Comparison of ENCODE assay signal across 15 cellular contexts in genomic region chrX:31057691-31058090, GRCh38. TPM values are rescaled to one million over a fixed set of nuclear protein-coding genes. Genes with fewer than 3 reads are reported as not detected.
DNase-seq lines count a peak whose midpoint lies in the region; ATAC-seq and TF ChIP-seq lines count a peak whose summit lies in the region.
"Had no signal": no experiment of that assay in that cellular context is flagged by ENCODE, and none has a peak within 500 bp of the region (broad histone marks: within the 10 kb centered on the region; RNA-seq: fewer than 3 reads in every experiment).

No MANE protein-coding gene starts in this region.

- WGBS in adrenal gland, 4 donors = 67 to 87% (median 78%) methylated on average over 4 of the region's 4 CpGs

- H3K79me2 ChIP-seq in PC-3 (ENCODE audit: low read length) = no peaks in the 10 kb centered on the region

- POLR2A ChIA-PET in PC-3 (lab: Charles Lee; ENCODE audit: unreplicated experiment) = no interaction called here

- peaks cover 4% of the 10 kb centered on the region for H3K27me3 ChIP-seq in adrenal gland
- H3K27me3 ChIP-seq in PC-3 (ENCODE audit: low read length) = no peaks in the 10 kb centered on the region

- no peak overlapping the region for H3K4me2 ChIP-seq in PC-3 (ENCODE audit: low read length)
- H3K4me2 ChIP-seq: A549; BLaER1 treated with 17β-estradiol and CSF1 and Interleukin-3, amounts not matched to agents 10 nM and 100 nM; GM23338 had no signal

- no peak for TF ChIP-seq POLR2A in adrenal gland (IDR thresholded peaks at IDR 0.05)

- H3K9me3 ChIP-seq in adrenal gland (replicated peaks in 1 of 3) (no peaks in the 10 kb centered on the region), PC-3 (ENCODE audit: low read length) (no peaks in the 10 kb centered on the region)
- H3K9me3 ChIP-seq: A549 had no signal

- no TSS peak for BruUV-seq in PC-3 (replicated peaks; lab: Mats Ljungman, UMichigan)

- H3K4me3 ChIP-seq in adrenal gland (no peak overlapping the region), PC-3 (ENCODE audit: low read length) (no peak overlapping the region)
- H3K4me3 ChIP-seq: A549; BLaER1 treated with 17β-estradiol and CSF1 and Interleukin-3, amounts not matched to agents 10 nM and 100 nM; GM12878; GM23338 had no signal

- H3F3A ChIP-seq in PC-3 (ENCODE audit: low read length, unreplicated experiment) = no peaks in the 10 kb centered on the region

- peak; percentile 91 for ATAC-seq in stimulated activated naive CD8-positive, alpha-beta T cell treated with anti-CD3 and anti-CD28 coated beads, Interleukin-15, amount 100 ng/mL, for 72 hours
- ATAC-seq in PC-3 = no peak
- ATAC-seq: A549, GM23338 had no signal

- TF ChIP-seq CTCF in adrenal gland (IDR thresholded peaks at IDR 0.05) = no peak
- no peak for TF ChIP-seq CTCF in PC-3 (conservative IDR thresholded peaks at IDR 0.05; ENCODE audit: low read depth, low read length)

- no peaks in the 10 kb centered on the region for H3K36me3 Mint-ChIP-seq in activated CD4-positive, alpha-beta T cell treated with anti-CD3 and anti-CD28 coated beads, Interleukin-2, amount 10 ng/mL, durations not matched to agents 24 days and 14 days (ENCODE audit: low read depth)
- H3K36me3 Mint-ChIP-seq in activated T-helper 1 cell treated with anti-CD3 and anti-CD28 coated beads, Interleukin-12 subunit alpha, Interleukin-12 subunit beta, Interleukin-2, Interleukin-4 antibody, amounts not matched to agents 30 ng/mL and 10 ng/mL and 1 ng/mL, durations not matched to agents 14 hours and 24 hours and 36 hours (ENCODE audit: low read depth) = peaks cover 3% of the 10 kb centered on the region

- H3K4me1 ChIP-seq in adrenal gland (replicated peaks in 1 of 2) = no peaks in the 10 kb centered on the region
- H3K4me1 ChIP-seq in PC-3 (ENCODE audit: insufficient read depth, low read length) = no peaks in the 10 kb centered on the region
- H3K4me1 ChIP-seq: A549; BLaER1 treated with 17β-estradiol and CSF1 and Interleukin-3, amounts not matched to agents 10 nM and 100 nM had no signal

- no peaks in the 10 kb centered on the region for H3K9me3 Mint-ChIP-seq in activated CD4-positive, alpha-beta T cell treated with anti-CD3 and anti-CD28 coated beads, Interleukin-2, amount 10 ng/mL, durations not matched to agents 24 days and 14 days
- peaks cover 8% of the 10 kb centered on the region for H3K9me3 Mint-ChIP-seq in activated T-helper 1 cell treated with anti-CD3 and anti-CD28 coated beads, Interleukin-12 subunit alpha, Interleukin-12 subunit beta, Interleukin-2, Interleukin-4 antibody, amounts not matched to agents 30 ng/mL and 10 ng/mL and 1 ng/mL, durations not matched to agents 14 hours and 24 hours and 36 hours
- peaks cover 0 to 5% of the 10 kb centered on the region in 2 donors for H3K9me3 Mint-ChIP-seq in stimulated activated naive CD8-positive, alpha-beta T cell treated with anti-CD3 and anti-CD28 coated beads, Interleukin-15, amount 100 ng/mL, for 72 hours
- H3K9me3 Mint-ChIP-seq: GM23338 had no signal

- no peak overlapping the region for H3K4me3 Mint-ChIP-seq in activated CD4-positive, alpha-beta T cell treated with anti-CD3 and anti-CD28 coated beads, Interleukin-2, amount 10 ng/mL, durations not matched to agents 24 days and 14 days
- no peak overlapping the region for H3K4me3 Mint-ChIP-seq in activated T-helper 1 cell treated with anti-CD3 and anti-CD28 coated beads, Interleukin-12 subunit alpha, Interleukin-12 subunit beta, Interleukin-2, Interleukin-4 antibody, amounts not matched to agents 30 ng/mL and 10 ng/mL and 1 ng/mL, durations not matched to agents 14 hours and 24 hours and 36 hours
- H3K4me3 Mint-ChIP-seq in stimulated activated naive CD8-positive, alpha-beta T cell treated with anti-CD3 and anti-CD28 coated beads, Interleukin-15, amount 100 ng/mL, for 72 hours = no peak overlapping the region
- H3K4me3 Mint-ChIP-seq: GM23338 had no signal

- no peak overlapping the region for H2AFZ ChIP-seq in PC-3 (ENCODE audit: low read length)
- H2AFZ ChIP-seq: GM23338 had no signal

- no peak overlapping the region for H3K27ac ChIP-seq in adrenal gland
- no peak overlapping the region for H3K27ac ChIP-seq in PC-3 (ENCODE audit: low read length)
- H3K27ac ChIP-seq: A549; BLaER1 treated with 17β-estradiol and CSF1 and Interleukin-3, amounts not matched to agents 10 nM and 100 nM had no signal

- no peaks in the 10 kb centered on the region for H3K9me2 ChIP-seq in PC-3 (replicated peaks; ENCODE audit: low read length)

- H3K27ac Mint-ChIP-seq in activated CD4-positive, alpha-beta T cell treated with anti-CD3 and anti-CD28 coated beads, Interleukin-2, amount 10 ng/mL, durations not matched to agents 24 days and 14 days = no peak overlapping the region
- H3K27ac Mint-ChIP-seq in activated T-helper 1 cell treated with anti-CD3 and anti-CD28 coated beads, Interleukin-12 subunit alpha, Interleukin-12 subunit beta, Interleukin-2, Interleukin-4 antibody, amounts not matched to agents 30 ng/mL and 10 ng/mL and 1 ng/mL, durations not matched to agents 14 hours and 24 hours and 36 hours = no peak overlapping the region
- no peak overlapping the region for H3K27ac Mint-ChIP-seq in stimulated activated naive CD8-positive, alpha-beta T cell treated with anti-CD3 and anti-CD28 coated beads, Interleukin-15, amount 100 ng/mL, for 72 hours
- H3K27ac Mint-ChIP-seq: GM23338 had no signal

- no peaks in the 10 kb centered on the region for H3K36me3 ChIP-seq in adrenal gland (replicated peaks in 1 of 2)
- H3K36me3 ChIP-seq in PC-3 (ENCODE audit: low read depth, low read length) = no peaks in the 10 kb centered on the region
- H3K36me3 ChIP-seq: BLaER1 treated with 17β-estradiol and CSF1 and Interleukin-3, amounts not matched to agents 10 nM and 100 nM had no signal

- no peak overlapping the region for H3K9ac ChIP-seq in PC-3 (ENCODE audit: low read length)
- H3K9ac ChIP-seq: BLaER1 treated with 17β-estradiol and CSF1 and Interleukin-3, amounts not matched to agents 10 nM and 100 nM had no signal

- CTCF ChIA-PET in PC-3 (lab: Charles Lee) = no interaction called here

- no peaks in the 10 kb centered on the region for H4K20me1 ChIP-seq in PC-3 (ENCODE audit: low read length)
- H4K20me1 ChIP-seq: BLaER1 treated with 17β-estradiol and CSF1 and Interleukin-3, amounts not matched to agents 10 nM and 100 nM had no signal

- intact Hi-C loops in activated CD4-positive, alpha-beta T cell treated with anti-CD3 and anti-CD28 coated beads, Interleukin-2, amount 10 ng/mL, durations not matched to agents 24 days and 14 days (cut with micrococcal nuclease) = loop anchor here (1.0 kb wide), 1 partner anchor 42 kb away; no protein-coding TSS in a partner anchor
- intact Hi-C loops in activated T-helper 1 cell treated with anti-CD3 and anti-CD28 coated beads, Interleukin-12 subunit alpha, Interleukin-12 subunit beta, Interleukin-2, Interleukin-4 antibody, amounts not matched to agents 30 ng/mL and 10 ng/mL and 1 ng/mL, durations not matched to agents 14 hours and 24 hours and 36 hours (cut with micrococcal nuclease) = loop anchor here (1.0 to 5.0 kb wide), 6 partner anchors 36 to 405 kb away; partner anchors contain the start of gene GK
- intact Hi-C loops in adrenal gland (cut with DNase I) = no loop called here
- intact Hi-C loops in PC-3 (cut with micrococcal nuclease) = no loop called here

- peaks cover 3% of the 10 kb centered on the region for H3K4me1 Mint-ChIP-seq in activated CD4-positive, alpha-beta T cell treated with anti-CD3 and anti-CD28 coated beads, Interleukin-2, amount 10 ng/mL, durations not matched to agents 24 days and 14 days
- H3K4me1 Mint-ChIP-seq in activated T-helper 1 cell treated with anti-CD3 and anti-CD28 coated beads, Interleukin-12 subunit alpha, Interleukin-12 subunit beta, Interleukin-2, Interleukin-4 antibody, amounts not matched to agents 30 ng/mL and 10 ng/mL and 1 ng/mL, durations not matched to agents 14 hours and 24 hours and 36 hours (ENCODE audit: low read depth) = no peaks in the 10 kb centered on the region
- no peaks in the 10 kb centered on the region for H3K4me1 Mint-ChIP-seq in stimulated activated naive CD8-positive, alpha-beta T cell treated with anti-CD3 and anti-CD28 coated beads, Interleukin-15, amount 100 ng/mL, for 72 hours
- H3K4me1 Mint-ChIP-seq: GM23338 had no signal

- peak; percentile 61 for DNase-seq in activated CD4-positive, alpha-beta T cell treated with anti-CD3 and anti-CD28 coated beads, Interleukin-2, amount 10 ng/mL, durations not matched to agents 24 days and 14 days
- no peak for DNase-seq in activated CD4-positive, alpha-beta T cell treated with anti-CD3 and anti-CD28 coated beads for 1 hour
- peak; percentile 27 for DNase-seq in stimulated activated CD4-positive, alpha-beta T cell treated with anti-CD3 and anti-CD28 coated beads, Interleukin-1b, Interleukin-23, amount 100 ng/mL, for 48 hours
- DNase-seq in stimulated activated CD4-positive, alpha-beta T cell treated with anti-CD3 and anti-CD28 coated beads, Interleukin-4, amount 100 ng/mL, for 4 hours = no peak
- DNase-seq in activated T-helper 1 cell treated with anti-CD3 and anti-CD28 coated beads, Interleukin-12 subunit alpha, Interleukin-12 subunit beta, Interleukin-2, Interleukin-4 antibody, amounts not matched to agents 30 ng/mL and 10 ng/mL and 1 ng/mL, durations not matched to agents 14 hours and 24 hours and 36 hours (ENCODE audit: low spot score) = peak; percentile 24
- peak in 1 of 2 donors; percentile 65 for DNase-seq in stimulated activated naive CD8-positive, alpha-beta T cell treated with anti-CD3 and anti-CD28 coated beads, Interleukin-15, amount 100 ng/mL, for 72 hours
- DNase-seq in adrenal gland (no peak), PC-3 (no peak)
- DNase-seq: GDM1, NCI-H1436, NCI-H2029 treated with DMSO at 0.1 percent for 48 hours had no signal

- no peaks in the 10 kb centered on the region for H3K27me3 Mint-ChIP-seq in activated CD4-positive, alpha-beta T cell treated with anti-CD3 and anti-CD28 coated beads, Interleukin-2, amount 10 ng/mL, durations not matched to agents 24 days and 14 days
- no peaks in the 10 kb centered on the region for H3K27me3 Mint-ChIP-seq in activated T-helper 1 cell treated with anti-CD3 and anti-CD28 coated beads, Interleukin-12 subunit alpha, Interleukin-12 subunit beta, Interleukin-2, Interleukin-4 antibody, amounts not matched to agents 30 ng/mL and 10 ng/mL and 1 ng/mL, durations not matched to agents 14 hours and 24 hours and 36 hours (ENCODE audit: insufficient read depth)
- H3K27me3 Mint-ChIP-seq in stimulated activated naive CD8-positive, alpha-beta T cell treated with anti-CD3 and anti-CD28 coated beads, Interleukin-15, amount 100 ng/mL, for 72 hours = no peaks in the 10 kb centered on the region

RNA-seq across cellular contexts. Expression of gene FTHL17, which starts 14.2 kb away (rescaled TPM):
- not detected in 2 replicates for total RNA-seq in activated CD4-positive, alpha-beta T cell treated with anti-CD3 and anti-CD28 coated beads, Interleukin-2, amount 10 ng/mL, durations not matched to agents 24 days and 14 days
- total RNA-seq in activated T-helper 1 cell treated with anti-CD3 and anti-CD28 coated beads, Interleukin-12 subunit alpha, Interleukin-12 subunit beta, Interleukin-2, Interleukin-4 antibody, amounts not matched to agents 30 ng/mL and 10 ng/mL and 1 ng/mL, durations not matched to agents 14 hours and 24 hours and 36 hours = not detected in 2 replicates
- total RNA-seq in adrenal gland = not detected
- polyA plus RNA-seq in adrenal gland = not detected
- total RNA-seq in PC-3 (2014; rRNA removed) = not detected in 2 replicates
- total RNA-seq: GM12878, GM23338 had no signal
- polyA plus RNA-seq: A549, GM12878, GM23338 had no signal

Comparison
In these comparisons a context has a peak if more than half of its experiments do, and no peak if none do; other contexts are left out.
1. DNase-seq: peak in activated CD4-positive, alpha-beta T cell treated with anti-CD3 and anti-CD28 coated beads, Interleukin-2, amount 10 ng/mL, durations not matched to agents 24 days and 14 days (single experiment), stimulated activated CD4-positive, alpha-beta T cell treated with anti-CD3 and anti-CD28 coated beads, Interleukin-1b, Interleukin-23, amount 100 ng/mL, for 48 hours (single experiment) and activated T-helper 1 cell treated with anti-CD3 and anti-CD28 coated beads, Interleukin-12 subunit alpha, Interleukin-12 subunit beta, Interleukin-2, Interleukin-4 antibody, amounts not matched to agents 30 ng/mL and 10 ng/mL and 1 ng/mL, durations not matched to agents 14 hours and 24 hours and 36 hours (single experiment); none in activated CD4-positive, alpha-beta T cell treated with anti-CD3 and anti-CD28 coated beads for 1 hour (single experiment), stimulated activated CD4-positive, alpha-beta T cell treated with anti-CD3 and anti-CD28 coated beads, Interleukin-4, amount 100 ng/mL, for 4 hours (0 of 2), adrenal gland (0 of 7) and PC-3 (single experiment).
2. intact Hi-C loops: an anchor here in activated CD4-positive, alpha-beta T cell treated with anti-CD3 and anti-CD28 coated beads, Interleukin-2, amount 10 ng/mL, durations not matched to agents 24 days and 14 days (1.0 kb wide) and activated T-helper 1 cell treated with anti-CD3 and anti-CD28 coated beads, Interleukin-12 subunit alpha, Interleukin-12 subunit beta, Interleukin-2, Interleukin-4 antibody, amounts not matched to agents 30 ng/mL and 10 ng/mL and 1 ng/mL, durations not matched to agents 14 hours and 24 hours and 36 hours (1.0 to 5.0 kb wide); none called in adrenal gland and PC-3.